In genomic region chr2:240250985-240251847, GRCh38 we compare ENCODE assay signal across 1 cellular context.
TF ChIP-seq lines count a peak whose summit lies in the region.

No MANE protein-coding gene starts in this region.

TF ChIP-seq in K562, 482 proteins besides CTCF, POLR2A, EP300 and RAD21 (continued from another document):
- TF ChIP-seq EGR1 (conservative IDR thresholded peaks at IDR 0.05), result peak; percentile 99
- no peak for TF ChIP-seq HNRNPLL (IDR thresholded peaks at IDR 0.05; ENCODE audit: low read depth, low read length, poor library complexity, severe bottlenecking)
- peak in 1 of 2 experiments; percentile 33; a peak in 2 of 4 replicates for TF ChIP-seq KDM1A (IDR thresholded peaks at IDR 0.05)
- no peak for TF ChIP-seq TCFL5 (CRISPR knock-in tag; conservative IDR thresholded peaks at IDR 0.05)
- no peak for TF ChIP-seq ETV5 (CRISPR knock-in tag; IDR thresholded peaks at IDR 0.05; ENCODE audit: low read depth)
- TF ChIP-seq MYC (IDR thresholded peaks at IDR 0.05; ENCODE audit: low read depth, low read length), result no peak
- 0 out of 2 replicates have a peak, but pooled peaks have one; percentile 71 for TF ChIP-seq MYC (CRISPR knock-in tag; IDR thresholded peaks at IDR 0.05; ENCODE audit: borderline replicate concordance, low read depth)
- TF ChIP-seq TARDBP (IDR thresholded peaks at IDR 0.05), result peak; percentile 59; the same call in 1 of the 2 replicates
- TF ChIP-seq CEBPB (tag; IDR thresholded peaks at IDR 0.05), result no peak
- no peak for TF ChIP-seq ZNF436 (CRISPR knock-in tag; IDR thresholded peaks at IDR 0.05)
- no peak for TF ChIP-seq PHF21A (IDR thresholded peaks at IDR 0.05; ENCODE audit: borderline replicate concordance, low read depth)
- peak; percentile 24; the same call in 1 of the 2 replicates for TF ChIP-seq TCF3 (CRISPR knock-in tag; IDR thresholded peaks at IDR 0.05)
- peak; percentile 24; the same call in 1 of the 2 replicates for TF ChIP-seq MITF (IDR thresholded peaks at IDR 0.05)
- TF ChIP-seq WHSC1 (IDR thresholded peaks at IDR 0.05; ENCODE audit: low read length), result no peak
- peak; percentile 58 for TF ChIP-seq ZNF407 (IDR thresholded peaks at IDR 0.05; ENCODE audit: low read depth)
- TF ChIP-seq ZNF311 (CRISPR knock-in tag; IDR thresholded peaks at IDR 0.05), result no peak
